Comparison of ENCODE assay signal across 9 cellular contexts in the genomic region with DNA sequence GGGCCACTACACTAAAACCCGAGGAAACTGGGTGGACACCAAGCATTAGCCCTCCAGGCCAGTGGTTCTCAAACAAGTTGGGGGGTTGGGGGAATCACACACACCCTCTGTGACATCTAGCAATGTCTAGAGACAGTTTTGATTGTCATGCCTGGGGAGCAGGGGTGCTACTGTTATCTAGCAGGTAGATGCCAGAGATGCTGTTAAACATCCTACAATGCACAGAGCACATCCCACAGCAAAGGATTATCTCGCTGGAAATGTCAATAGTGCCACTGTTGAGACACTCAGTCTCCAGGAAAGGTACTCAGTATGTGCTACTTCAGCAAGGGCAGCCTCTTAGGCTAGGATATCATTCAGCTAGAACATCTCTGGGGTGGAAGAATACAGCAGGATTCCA. TPM values are rescaled to one million over a fixed set of nuclear protein-coding genes. Genes with fewer than 3 reads are reported as not detected.
DNase-seq lines count a peak whose midpoint lies in the region; ATAC-seq, FAIRE-seq and TF ChIP-seq lines count a peak whose summit lies in the region.
"Had no signal": no experiment of that assay in that cellular context is flagged by ENCODE, and none has a peak within 500 bp of the region (broad histone marks: within the 10 kb centered on the region; RNA-seq: fewer than 3 reads in every experiment).

No MANE protein-coding gene starts in this region.

- no peak for FAIRE-seq in GM19239 (lab: Jason Lieb, UNC)

- H3K9ac ChIP-seq in HUES64 (ENCODE audit: low read depth, low read length) (peak overlapping the region; percentile 98), muscle layer of colon (ENCODE audit: low read length) (peak overlapping the region; percentile 32)

- no peaks in the 10 kb centered on the region for H3K36me3 ChIP-seq in BJ (ENCODE audit: control insufficient read depth, insufficient read depth, low read length)
- H3K36me3 ChIP-seq in HUES64 (ENCODE audit: insufficient read depth, low read length): peaks cover 11% of the 10 kb centered on the region; the same call in 1 of the 2 replicates
- H3K36me3 ChIP-seq in breast epithelium: no peaks in the 10 kb centered on the region
- no peaks in the 10 kb centered on the region for H3K36me3 ChIP-seq in muscle layer of colon (ENCODE audit: insufficient read depth, low read length)
- H3K36me3 ChIP-seq: ovary had no signal

- H3K4me1 ChIP-seq in HUES64 (ENCODE audit: insufficient read depth, low read length) (peaks cover 4% of the 10 kb centered on the region; the same call in 1 of the 2 replicates), breast epithelium (peaks cover 7 to 13% of the 10 kb centered on the region in 2 donors), muscle layer of colon (ENCODE audit: insufficient read depth, low read length) (peaks cover 13% of the 10 kb centered on the region)

- H3K27me3 ChIP-seq in BJ (ENCODE audit: control insufficient read depth, insufficient read depth, low read length) (no peaks in the 10 kb centered on the region), HUES64 (ENCODE audit: insufficient read depth, low read length) (no peaks in the 10 kb centered on the region), breast epithelium (no peaks in the 10 kb centered on the region), muscle layer of colon (ENCODE audit: control insufficient read depth in 1 of 2, insufficient read depth in 2 of 2, low read length in 2 of 2) (no peaks in the 10 kb centered on the region)
- H3K27me3 ChIP-seq: ovary had no signal

- ATAC-seq in GM18505 (IDR thresholded peaks at IDR 0.05; ENCODE audit: unreplicated experiment): no peak

- H3K27ac ChIP-seq in HUES64 (ENCODE audit: low read depth, low read length): no peak overlapping the region
- peak overlapping the region in 1 of 2 donors; percentile 100 for H3K27ac ChIP-seq in breast epithelium
- no peak overlapping the region for H3K27ac ChIP-seq in muscle layer of colon (ENCODE audit: low read depth, low read length)

- H3K9me3 ChIP-seq in HUES64 (ENCODE audit: insufficient read depth, low read depth, low read length): no peaks in the 10 kb centered on the region
- H3K9me3 ChIP-seq in breast epithelium: no peaks in the 10 kb centered on the region
- H3K9me3 ChIP-seq in muscle layer of colon (ENCODE audit: low read length): no peaks in the 10 kb centered on the region
- H3K9me3 ChIP-seq: ovary had no signal

- H3K4me3 ChIP-seq in BJ (ENCODE audit: low read depth, low read length) (peak overlapping the region; percentile 2; the same call in 1 of the 2 replicates), HUES64 (ENCODE audit: low read length) (peak overlapping the region; percentile 89), breast epithelium (peak overlapping the region in 2 of 3 donors; percentile 69 to 94), muscle layer of colon (ENCODE audit: low read depth in 1 of 2, low read length in 2 of 2) (peak overlapping the region in 1 of 2 donors; percentile 90), lower leg skin (ENCODE audit: low read depth, poor library complexity, severe bottlenecking) (no peak overlapping the region)

- no peak for TF ChIP-seq POLR2A in breast epithelium (IDR thresholded peaks at IDR 0.05)
- TF ChIP-seq POLR2A in GM18505 (IDR thresholded peaks at IDR 0.05; ENCODE audit: borderline replicate concordance, extremely low read depth, insufficient read depth, insufficient read length): no peak
- TF ChIP-seq POLR2A in lower leg skin (IDR thresholded peaks at IDR 0.05): no peak

- POLR2A ChIA-PET in BJ (lab: Charles Lee): no interaction called here

- intact Hi-C loops in breast epithelium (cut with DNase I; ENCODE audit: low total_unique reads): no loop called here
- intact Hi-C loops in lower leg skin (cut with DNase I; ENCODE audit: low total_unique reads): no loop called here

- no peak for TF ChIP-seq CTCF in BJ (IDR thresholded peaks at IDR 0.05; ENCODE audit: insufficient read depth, low read depth, low read length)
- TF ChIP-seq CTCF in breast epithelium (IDR thresholded peaks at IDR 0.05): no peak
- no peak for TF ChIP-seq CTCF in lower leg skin (IDR thresholded peaks at IDR 0.05)

- 43% methylated on average over 2 of the region's 2 CpGs for WGBS in HUES64
- 10 to 39% methylated on average over 2 of the region's 2 CpGs for WGBS in lower leg skin, 2 donors

- CTCF ChIA-PET in BJ (lab: Yijun Ruan, JAX): no interaction called here

- no peak for DNase-seq in BJ (ENCODE audit: low read depth)
- no peak for DNase-seq in breast epithelium (ENCODE audit: low spot score in 2 of 2)
- no peak for DNase-seq in Ammon's horn (ENCODE audit: low spot score)
- DNase-seq in GM19239 (ENCODE audit: insufficient read length, low spot score): no peak
- DNase-seq in lower leg skin (ENCODE audit: low spot score in 2 of 2): no peak
- DNase-seq: ovary had no signal

RNA-seq across cellular contexts. Expression of a gene that starts 1.3 kb away (rescaled TPM):
- 18.7 and 22.4 TPM in 2 replicates for polyA plus RNA-seq in BJ (2011; rRNA removed)
- polyA minus RNA-seq in BJ (2011; rRNA and poly(A)+ RNA removed): 16.9 and 21.0 TPM in 2 replicates
- polyA plus RNA-seq in HUES64 (2013, experiment 1 of 2): 55.5 TPM
- polyA plus RNA-seq in HUES64 (2013, experiment 2 of 2): 72.0 TPM
- total RNA-seq in breast epithelium (10 to 100 TPM; 25.3 to 38.3 (median 34.1) TPM), lower leg skin (10 to 100 TPM; 23.0 to 48.9 (median 30.4) TPM)

RNA-seq across cellular contexts. Expression of a gene that starts 1.5 kb away (rescaled TPM):
- polyA plus RNA-seq in BJ (2011; rRNA removed): 0.09 TPM in 1 of 2 replicates, not detected in the other
- polyA minus RNA-seq in BJ (2011; rRNA and poly(A)+ RNA removed): not detected in 2 replicates
- polyA plus RNA-seq in HUES64 (2013, experiment 1 of 2): 0.85 TPM
- polyA plus RNA-seq in HUES64 (2013, experiment 2 of 2): 1.1 TPM
- 1 to 10 TPM; 2.0 to 2.9 (median 2.1) TPM for total RNA-seq in breast epithelium
- total RNA-seq in lower leg skin: 1 to 10 TPM in 1 of 4 donors, under 1 TPM in 3; 0.65 to 1.1 (median 0.94) TPM

RNA-seq across cellular contexts. Expression of a gene that starts 13.0 kb away (rescaled TPM):
- 112 and 156 TPM in 2 replicates for polyA plus RNA-seq in BJ (2011; rRNA removed)
- 40.7 and 63.7 TPM in 2 replicates for polyA minus RNA-seq in BJ (2011; rRNA and poly(A)+ RNA removed)
- polyA plus RNA-seq in HUES64 (2013, experiment 1 of 2): 95.6 TPM
- polyA plus RNA-seq in HUES64 (2013, experiment 2 of 2): 84.1 TPM
- 10 to 100 TPM; 64.8 to 77.7 (median 68.8) TPM for total RNA-seq in breast epithelium
- 100 to 1,000 TPM in 1 of 4 donors, 10 to 100 TPM in 3; 61.2 to 109 (median 83.3) TPM for total RNA-seq in lower leg skin
